18 cellular contexts compared by ENCODE assay signal in genomic region chr5:162990856-162991497, GRCh38.
DNase-seq lines count a peak whose midpoint lies in the region; ATAC-seq and TF ChIP-seq lines count a peak whose summit lies in the region.
"Had no signal": no experiment of that assay in that cellular context is flagged by ENCODE, and none has a peak within 500 bp of the region (broad histone marks: within the 10 kb centered on the region; RNA-seq: fewer than 3 reads in every experiment).

No MANE protein-coding gene starts in this region.

- no peaks in the 10 kb centered on the region for H3K9me3 ChIP-seq in right atrium auricular region
- H3K9me3 ChIP-seq: psoas muscle had no signal

- H3K9me3 Mint-ChIP-seq in activated naive CD8-positive, alpha-beta T cell treated with anti-CD3 and anti-CD28 coated beads, Interleukin-2, amount 50 U/mL, for 24 hours = peaks cover 3% of the 10 kb centered on the region
- H3K9me3 Mint-ChIP-seq: brain had no signal

- no peaks in the 10 kb centered on the region for H3K36me3 Mint-ChIP-seq in activated naive CD8-positive, alpha-beta T cell treated with anti-CD3 and anti-CD28 coated beads, Interleukin-2, amount 50 U/mL, for 24 hours (ENCODE audit: low read depth)
- H3K36me3 Mint-ChIP-seq: brain had no signal

- no peaks in the 10 kb centered on the region for H3K27me3 ChIP-seq in right atrium auricular region

- DNase-seq in activated naive CD8-positive, alpha-beta T cell treated with anti-CD3 and anti-CD28 coated beads, Interleukin-2, amount 50 U/mL, for 24 hours = no peak
- DNase-seq in NCI-H1930 (lab: John Stamatoyannopoulos, UW) (no peak), right atrium auricular region (ENCODE audit: low spot score) (no peak), T1000 (lab: John Stamatoyannopoulos, UW) (no peak)
- DNase-seq: activated CD4-positive, alpha-beta T cell treated with anti-CD3 and anti-CD28 coated beads, Interleukin-2, amount 50 U/mL, for 1 hour; DMS53; effector memory CD8-positive, alpha-beta T cell; foreskin melanocyte; NCI-H2171; PC-3; psoas muscle; stimulated activated naive CD4-positive, alpha-beta T cell had no signal

- peak; percentile 88 for ATAC-seq in GM18858 (IDR thresholded peaks at IDR 0.05; ENCODE audit: unreplicated experiment)
- ATAC-seq in GM21390 (IDR thresholded peaks at IDR 0.05; ENCODE audit: unreplicated experiment) = peak; percentile 78
- peak; percentile 90 for ATAC-seq in HG02970 (IDR thresholded peaks at IDR 0.05; ENCODE audit: low FRiP score, unreplicated experiment)
- peak; percentile 79 for ATAC-seq in HG03565 (IDR thresholded peaks at IDR 0.05; ENCODE audit: unreplicated experiment)
- no peak for ATAC-seq in activated naive CD8-positive, alpha-beta T cell treated with anti-CD3 and anti-CD28 coated beads, Interleukin-2, amount 50 U/mL, for 24 hours
- ATAC-seq: effector memory CD8-positive, alpha-beta T cell; PC-3; psoas muscle had no signal

- no peak overlapping the region for H3K27ac Mint-ChIP-seq in activated naive CD8-positive, alpha-beta T cell treated with anti-CD3 and anti-CD28 coated beads, Interleukin-2, amount 50 U/mL, for 24 hours
- H3K27ac Mint-ChIP-seq: B cell; brain; effector memory CD8-positive, alpha-beta T cell had no signal

- TF ChIP-seq CTCF in right atrium auricular region (IDR thresholded peaks at IDR 0.05) = no peak

- H3K4me1 ChIP-seq in right atrium auricular region = no peaks in the 10 kb centered on the region
- H3K4me1 ChIP-seq: psoas muscle had no signal

- H3K4me3 ChIP-seq in right atrium auricular region = no peak overlapping the region
- H3K4me3 ChIP-seq: psoas muscle had no signal

- H3K27ac ChIP-seq in right atrium auricular region = no peak overlapping the region
- H3K27ac ChIP-seq: psoas muscle had no signal

- no peaks in the 10 kb centered on the region for H3K36me3 ChIP-seq in right atrium auricular region

- no peaks in the 10 kb centered on the region for H3K4me1 Mint-ChIP-seq in activated naive CD8-positive, alpha-beta T cell treated with anti-CD3 and anti-CD28 coated beads, Interleukin-2, amount 50 U/mL, for 24 hours
- H3K4me1 Mint-ChIP-seq: B cell, brain had no signal

- no peak overlapping the region for H3K4me3 Mint-ChIP-seq in activated naive CD8-positive, alpha-beta T cell treated with anti-CD3 and anti-CD28 coated beads, Interleukin-2, amount 50 U/mL, for 24 hours
- H3K4me3 Mint-ChIP-seq: B cell; brain; effector memory CD8-positive, alpha-beta T cell had no signal

- H3K27me3 Mint-ChIP-seq in activated naive CD8-positive, alpha-beta T cell treated with anti-CD3 and anti-CD28 coated beads, Interleukin-2, amount 50 U/mL, for 24 hours = no peaks in the 10 kb centered on the region
- H3K27me3 Mint-ChIP-seq: B cell; brain; effector memory CD8-positive, alpha-beta T cell had no signal
